Comparison of ENCODE assay signal across 1 cellular context in the genomic region with DNA sequence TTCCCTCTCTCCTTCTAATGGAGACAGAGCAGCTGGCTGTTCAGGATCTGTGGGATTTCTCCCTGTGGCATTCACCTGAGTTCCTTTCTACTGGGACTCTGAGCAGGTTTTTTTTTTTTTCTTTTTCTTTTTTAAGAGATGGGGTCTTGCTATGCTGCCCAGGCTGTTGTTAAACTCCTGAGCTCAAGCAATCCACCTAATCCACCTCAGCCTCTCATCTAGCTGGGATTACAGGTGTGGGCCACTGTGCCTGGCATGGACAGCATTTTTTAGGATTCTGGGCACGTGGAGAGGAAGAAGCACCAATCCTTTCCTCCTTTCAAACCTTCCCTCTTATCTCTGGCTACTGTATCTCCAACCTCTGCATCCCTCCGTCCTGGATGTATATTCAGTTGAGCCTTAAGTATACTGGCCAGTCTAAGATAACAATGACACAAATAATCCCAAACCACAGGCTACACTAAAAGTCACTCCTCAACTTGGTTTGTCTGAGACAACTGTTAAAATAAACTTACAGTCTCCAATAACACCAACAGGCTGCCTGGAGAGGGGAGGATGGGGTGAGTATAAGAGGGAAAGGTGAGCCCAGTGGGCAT.
TF ChIP-seq lines count a peak whose summit lies in the region.

No MANE protein-coding gene starts in this region.

TF ChIP-seq in IMR-90, 13 proteins besides CTCF, POLR2A, EP300 and RAD21:
- TF ChIP-seq RFX5 (IDR thresholded peaks at IDR 0.05; ENCODE audit: low read depth, low read length), result no peak
- no peak for TF ChIP-seq BHLHE40 (IDR thresholded peaks at IDR 0.05; ENCODE audit: low read depth, low read length)
- no peak for TF ChIP-seq MAZ (IDR thresholded peaks at IDR 0.05; ENCODE audit: borderline replicate concordance, low read depth, low read length)
